9 cellular contexts compared by ENCODE assay signal in genomic region chr12:15220961-15221885, GRCh38. TPM values are rescaled to one million over a fixed set of nuclear protein-coding genes. Genes with fewer than 3 reads are reported as not detected.
A peak's percentile ranks its signal among the peaks of the same experiment; 100 is the strongest.
DNase-seq lines count a peak whose midpoint lies in the region; ATAC-seq and TF ChIP-seq lines count a peak whose summit lies in the region.
"Had no signal": no experiment of that assay in that cellular context is flagged by ENCODE, and none has a peak within 500 bp of the region (broad histone marks: within the 10 kb centered on the region; RNA-seq: fewer than 3 reads in every experiment).

RERG (minus strand) TSS chr12:15221417; CDS start chr12:15217489, 3,928 bp downstream.

- H3K27ac ChIP-seq in OCI-LY7 (ENCODE audit: low read depth, low read length, poor library complexity, severe bottlenecking) (no peak within 1 kb of the TSS), neural cell (ENCODE audit: low read length) (no peak within 1 kb of the TSS)

- POLR2A ChIA-PET in OCI-LY7 (lab: Charles Lee) = interaction anchor here (0.6 to 0.8 kb wide), 2 partner anchors 9 to 833 kb away, joined by 3 read pairs; no protein-coding TSS in a partner anchor

- H3K4me1 Mint-ChIP-seq in CD14-positive monocyte = peaks cover 7% of the 10 kb centered on the region
- peaks cover 16% of the 10 kb centered on the region for H3K4me1 Mint-ChIP-seq in stimulated activated naive CD8-positive, alpha-beta T cell treated with anti-CD3 and anti-CD28 coated beads, Interleukin-15, Interleukin-2, amounts not matched to agents 100 ng/mL and 50 ng/mL, for 24 hours (ENCODE audit: low read depth)

- peaks cover 21 to 33% (median 31%) of the 10 kb centered on the region in 3 donors for H3K27me3 Mint-ChIP-seq in CD14-positive monocyte (ENCODE audit: low read depth in 3 of 3)
- peaks cover 49% of the 10 kb centered on the region for H3K27me3 Mint-ChIP-seq in stimulated activated naive CD8-positive, alpha-beta T cell treated with anti-CD3 and anti-CD28 coated beads, Interleukin-15, Interleukin-2, amounts not matched to agents 100 ng/mL and 50 ng/mL, for 24 hours

- H3K79me2 ChIP-seq in OCI-LY7 (ENCODE audit: insufficient read depth, low read depth, low read length) = no peaks in the 10 kb centered on the region
- H3K79me2 ChIP-seq in neural cell (replicated peaks; ENCODE audit: insufficient read depth, low read length) = no peaks in the 10 kb centered on the region

- H4K20me1 ChIP-seq in OCI-LY7 (ENCODE audit: insufficient read depth, low read length) = no peaks in the 10 kb centered on the region
- H4K20me1 ChIP-seq in neural cell (ENCODE audit: insufficient read depth) = no peaks in the 10 kb centered on the region

- peak; percentile 53 for DNase-seq in CD14-positive monocyte (ENCODE audit: low spot score)
- peak; percentile 63 for DNase-seq in OCI-LY7 (ENCODE audit: low spot score)
- peak; percentile 58 for DNase-seq in activated effector memory CD4-positive, alpha-beta T cell treated with Interleukin-2 at 50 U/mL for 16 hours
- DNase-seq in fibroblast of villous mesenchyme (ENCODE audit: low read depth) = peak; percentile 71

- H3K27me3 ChIP-seq in neural cell (ENCODE audit: insufficient read depth, low read depth, low read length) = peaks cover 9% of the 10 kb centered on the region

- intact Hi-C loops in CD14-positive monocyte (cut with micrococcal nuclease) = no loop called here
- intact Hi-C loops in OCI-LY7 (cut with micrococcal nuclease; ENCODE audit: unreplicated experiment) = no loop called here

- H3K9me3 ChIP-seq in OCI-LY7 (ENCODE audit: low read length) = no peaks in the 10 kb centered on the region
- no peaks in the 10 kb centered on the region for H3K9me3 ChIP-seq in neural cell (ENCODE audit: low read length)

- peak within 1 kb of the TSS; percentile 40 for H3K9ac ChIP-seq in neural cell (ENCODE audit: low read length)

- H3K9me3 Mint-ChIP-seq in CD14-positive monocyte = peaks cover 0 to 2% (median 0%) of the 10 kb centered on the region in 7 donors
- H3K9me3 Mint-ChIP-seq in stimulated activated naive CD8-positive, alpha-beta T cell treated with anti-CD3 and anti-CD28 coated beads, Interleukin-15, Interleukin-2, amounts not matched to agents 100 ng/mL and 50 ng/mL, for 24 hours = no peaks in the 10 kb centered on the region

- TF ChIP-seq EP300 in neural cell (conservative IDR thresholded peaks at IDR 0.05; ENCODE audit: poor library complexity, severe bottlenecking) = peak; percentile 30

- H3K4me3 ChIP-seq in OCI-LY7 (ENCODE audit: low read depth, low read length, poor library complexity, severe bottlenecking) = no peak within 1 kb of the TSS
- peak within 1 kb of the TSS; percentile 50 for H3K4me3 ChIP-seq in fibroblast of villous mesenchyme (ENCODE audit: low read depth, low read length)
- peak within 1 kb of the TSS; percentile 67 for H3K4me3 ChIP-seq in neural cell (ENCODE audit: low read length)

- CTCF ChIA-PET in OCI-LY7 (lab: Charles Lee; ENCODE audit: unreplicated experiment) = no interaction called here

- peak within 1 kb of the TSS; percentile 49 to 86 for H3K4me3 Mint-ChIP-seq in CD14-positive monocyte
- H3K4me3 Mint-ChIP-seq in stimulated activated naive CD8-positive, alpha-beta T cell treated with anti-CD3 and anti-CD28 coated beads, Interleukin-15, Interleukin-2, amounts not matched to agents 100 ng/mL and 50 ng/mL, for 24 hours = peak within 1 kb of the TSS; percentile 46

- no peak within 1 kb of the TSS for H3K27ac Mint-ChIP-seq in CD14-positive monocyte
- H3K27ac Mint-ChIP-seq in stimulated activated naive CD8-positive, alpha-beta T cell treated with anti-CD3 and anti-CD28 coated beads, Interleukin-15, Interleukin-2, amounts not matched to agents 100 ng/mL and 50 ng/mL, for 24 hours = no peak within 1 kb of the TSS

- ATAC-seq in GM19328 (IDR thresholded peaks at IDR 0.05; ENCODE audit: unreplicated experiment) (peak; percentile 92), HG03457 (IDR thresholded peaks at IDR 0.05; ENCODE audit: unreplicated experiment) (peak; percentile 89)

- H2AFZ ChIP-seq in OCI-LY7 (ENCODE audit: low read length) (no peak within 1 kb of the TSS; the same call in 1 of the 2 replicates), neural cell (ENCODE audit: low read depth, low read length) (peak within 1 kb of the TSS; percentile 6)

- BruUV-seq in OCI-LY7 (replicated peaks; lab: Mats Ljungman, UMichigan) = no TSS peak

- H3K36me3 ChIP-seq in OCI-LY7 (ENCODE audit: insufficient read depth, low read length) (no peaks in the 10 kb centered on the region), neural cell (ENCODE audit: insufficient read depth, low read length) (no peaks in the 10 kb centered on the region)

- H3F3A ChIP-seq in neural cell (ENCODE audit: insufficient read depth, low read length, poor library complexity, severe bottlenecking) = no peaks in the 10 kb centered on the region

- peak; percentile 91 for TF ChIP-seq CTCF in CD14-positive monocyte (IDR thresholded peaks at IDR 0.05)
- TF ChIP-seq CTCF in OCI-LY7 (conservative IDR thresholded peaks at IDR 0.05; ENCODE audit: low read length) = peak; percentile 81
- peak; percentile 98 for TF ChIP-seq CTCF in fibroblast of villous mesenchyme (IDR thresholded peaks at IDR 0.05; ENCODE audit: insufficient read depth, low read depth, low read length)
- TF ChIP-seq CTCF in neural cell (IDR thresholded peaks at IDR 0.05; ENCODE audit: poor library complexity, severe bottlenecking) = peak; percentile 95

- no peaks in the 10 kb centered on the region for H3K36me3 Mint-ChIP-seq in CD14-positive monocyte
- H3K36me3 Mint-ChIP-seq in stimulated activated naive CD8-positive, alpha-beta T cell treated with anti-CD3 and anti-CD28 coated beads, Interleukin-15, Interleukin-2, amounts not matched to agents 100 ng/mL and 50 ng/mL, for 24 hours (ENCODE audit: low read depth) = no peaks in the 10 kb centered on the region

- peak; percentile 87 for TF ChIP-seq RAD21 in neural cell (conservative IDR thresholded peaks at IDR 0.05)

- no peaks in the 10 kb centered on the region for H3K4me1 ChIP-seq in OCI-LY7 (ENCODE audit: insufficient read depth, low read length, poor library complexity, severe bottlenecking)

- H3K9me2 ChIP-seq in OCI-LY7 (ENCODE audit: insufficient read depth, low read length) = no peaks in the 10 kb centered on the region
- no peaks in the 10 kb centered on the region for H3K9me2 ChIP-seq in neural cell (ENCODE audit: insufficient read depth, low read length)

- H3K4me2 ChIP-seq in OCI-LY7 (ENCODE audit: low read length) = no peak within 1 kb of the TSS
- peak within 1 kb of the TSS; percentile 47 for H3K4me2 ChIP-seq in neural cell (ENCODE audit: low read length)

TF ChIP-seq in neural cell, 6 proteins besides CTCF, POLR2A, EP300 and RAD21:
- TF ChIP-seq MXI1 (conservative IDR thresholded peaks at IDR 0.05; ENCODE audit: poor library complexity, severe bottlenecking) (peak; percentile 52), SMC3 (conservative IDR thresholded peaks at IDR 0.05; ENCODE audit: poor library complexity) (peak; percentile 87), TAF1 (IDR thresholded peaks at IDR 0.05; ENCODE audit: low read depth) (peak; percentile 33), REST (IDR thresholded peaks at IDR 0.05; ENCODE audit: borderline replicate concordance) (no peak), POLR2AphosphoS5 (IDR thresholded peaks at IDR 0.05) (no peak)
TF ChIP-seq in neural cell: peak in this region for 3.

RNA-seq across cellular contexts. Expression of gene RERG, which starts in this region (rescaled TPM):
- polyA plus RNA-seq in CD14-positive monocyte (not detected), neural cell (0.70 and 0.87 TPM in 2 replicates)
- total RNA-seq in OCI-LY7 (2014; rRNA removed; shearing (Covaris generic)) = not detected in 2 replicates
- total RNA-seq in OCI-LY7 (2022) (not detected in 2 replicates), fibroblast of villous mesenchyme (under 0.01 and 0.64 TPM in 2 replicates)
- polyA minus RNA-seq in neural cell = 0.49 and 1.2 TPM in 2 replicates
- total RNA-seq: activated CD8-positive, alpha-beta memory T cell treated with anti-CD3 and anti-CD28 coated beads for 36 hours had no signal

Comparison
In these comparisons a context has a peak if more than half of its experiments do, and no peak if none do; other contexts are left out.
1. Peak in DNase-seq in CD14-positive monocyte; RNA of the gene not detected or under 1 TPM.
2. Peak in DNase-seq in OCI-LY7; RNA of the gene not detected or under 1 TPM.
3. Peak in DNase-seq and H3K4me3 ChIP-seq in fibroblast of villous mesenchyme; RNA of the gene not detected or under 1 TPM.